Comparison of ENCODE assay signal across 1 cellular context in genomic region chr16:27242868-27243590, GRCh38.
TF ChIP-seq lines count a peak whose summit lies in the region.

No MANE protein-coding gene starts in this region.

TF ChIP-seq in HepG2, 621 proteins besides CTCF, POLR2A, EP300 and RAD21 (continued from another document and continues in another):
- no peak for TF ChIP-seq ZNF318 (CRISPR knock-in tag; IDR thresholded peaks at IDR 0.05)
- no peak for TF ChIP-seq ZNF629 (CRISPR knock-in tag; conservative IDR thresholded peaks at IDR 0.05)
- TF ChIP-seq HOXA3 (CRISPR knock-in tag; IDR thresholded peaks at IDR 0.05) = peak; percentile 25; the same call in 1 of the 2 replicates
- TF ChIP-seq MEIS2 (CRISPR knock-in tag; IDR thresholded peaks at IDR 0.05) = peak; percentile 98
- TF ChIP-seq RORA (CRISPR knock-in tag; IDR thresholded peaks at IDR 0.05) = no peak
- peak; percentile 40; the same call in 1 of the 2 replicates for TF ChIP-seq SP5 (CRISPR knock-in tag; IDR thresholded peaks at IDR 0.05; ENCODE audit: borderline replicate concordance, low read depth)
- no peak for TF ChIP-seq MTA3 (CRISPR knock-in tag; IDR thresholded peaks at IDR 0.05)
- TF ChIP-seq ATM (IDR thresholded peaks at IDR 0.05; ENCODE audit: borderline replicate concordance) = no peak
- TF ChIP-seq SAP130 (CRISPR knock-in tag; IDR thresholded peaks at IDR 0.05; ENCODE audit: low read depth) = peak; percentile 62; the same call in 1 of the 2 replicates
- TF ChIP-seq ARID5B (CRISPR knock-in tag; IDR thresholded peaks at IDR 0.05) = peak; percentile 56
- TF ChIP-seq ZNF597 (CRISPR knock-in tag; IDR thresholded peaks at IDR 0.05) = no peak
- peak; percentile 43; the same call in 1 of the 2 replicates for TF ChIP-seq SOX5 (CRISPR knock-in tag; IDR thresholded peaks at IDR 0.05; ENCODE audit: borderline replicate concordance)
- no peak for TF ChIP-seq ZNF879 (CRISPR knock-in tag; IDR thresholded peaks at IDR 0.05)
- 0 out of 2 replicates have a peak, but pooled peaks have one; percentile 40 for TF ChIP-seq CREB1 (IDR thresholded peaks at IDR 0.05)
- TF ChIP-seq CREB1 (CRISPR knock-in tag; IDR thresholded peaks at IDR 0.05) = no peak
- no peak for TF ChIP-seq CREBL2 (CRISPR knock-in tag; IDR thresholded peaks at IDR 0.05; ENCODE audit: borderline replicate concordance)
- peak; percentile 54; the same call in 1 of the 2 replicates for TF ChIP-seq TGIF2 (CRISPR knock-in tag; IDR thresholded peaks at IDR 0.05)
- TF ChIP-seq PHF8 (CRISPR knock-in tag; IDR thresholded peaks at IDR 0.05) = no peak
- no peak for TF ChIP-seq KAT7 (CRISPR knock-in tag; IDR thresholded peaks at IDR 0.05; ENCODE audit: borderline replicate concordance)
- no peak for TF ChIP-seq FOXA1 (IDR thresholded peaks at IDR 0.05)
- peak; percentile 18 for TF ChIP-seq FOXA1 (CRISPR knock-in tag; IDR thresholded peaks at IDR 0.05)
- TF ChIP-seq REST (IDR thresholded peaks at IDR 0.05; ENCODE audit: borderline replicate concordance in 1 of 2, low read depth in 1 of 2, low read length in 2 of 2) = no peak
- no peak for TF ChIP-seq FLYWCH1 (CRISPR knock-in tag; IDR thresholded peaks at IDR 0.05)
- TF ChIP-seq RXRB (CRISPR knock-in tag; IDR thresholded peaks at IDR 0.05; ENCODE audit: borderline replicate concordance) = peak; percentile 21; the same call in 1 of the 2 replicates
- peak; percentile 37; the same call in 1 of the 2 replicates for TF ChIP-seq SP2 (CRISPR knock-in tag; IDR thresholded peaks at IDR 0.05)
- TF ChIP-seq MEIS1 (CRISPR knock-in tag; IDR thresholded peaks at IDR 0.05; ENCODE audit: borderline replicate concordance) = peak; percentile 99; the same call in 1 of the 2 replicates
- 0 out of 2 replicates have a peak, but pooled peaks have one; percentile 27 for TF ChIP-seq ZSCAN21 (CRISPR knock-in tag; IDR thresholded peaks at IDR 0.05; ENCODE audit: borderline replicate concordance)
- TF ChIP-seq GABPB1 (CRISPR knock-in tag; IDR thresholded peaks at IDR 0.05) = 0 out of 2 replicates have a peak, but pooled peaks have one; percentile 17
- 0 out of 2 replicates have a peak, but pooled peaks have one; percentile 27 for TF ChIP-seq ZNF225 (CRISPR knock-in tag; IDR thresholded peaks at IDR 0.05)
- peak; percentile 85 for TF ChIP-seq ZBTB38 (CRISPR knock-in tag; IDR thresholded peaks at IDR 0.05)
- TF ChIP-seq NFYC (CRISPR knock-in tag; IDR thresholded peaks at IDR 0.05) = peak; percentile 38
- TF ChIP-seq ARID3A (IDR thresholded peaks at IDR 0.05; ENCODE audit: low read depth, low read length) = peak; percentile 33; the same call in 1 of the 2 replicates
- TF ChIP-seq ATF7-NPFF (CRISPR knock-in tag; IDR thresholded peaks at IDR 0.05; ENCODE audit: low read depth) = no peak
- TF ChIP-seq FOSL2 (CRISPR knock-in tag; IDR thresholded peaks at IDR 0.05) = peak; percentile 37; the same call in 1 of the 2 replicates
- no peak for TF ChIP-seq GRHL1 (CRISPR knock-in tag; conservative IDR thresholded peaks at IDR 0.05)
- TF ChIP-seq HHEX (CRISPR knock-in tag; IDR thresholded peaks at IDR 0.05) = 0 out of 2 replicates have a peak, but pooled peaks have one; percentile 15
- no peak for TF ChIP-seq AHR (CRISPR knock-in tag; IDR thresholded peaks at IDR 0.05)
- TF ChIP-seq ELF3 (CRISPR knock-in tag; IDR thresholded peaks at IDR 0.05) = 0 out of 2 replicates have a peak, but pooled peaks have one; percentile 10
- peak; percentile 28; the same call in 1 of the 2 replicates for TF ChIP-seq FOXA3 (CRISPR knock-in tag; IDR thresholded peaks at IDR 0.05)
- TF ChIP-seq FOXO1 (CRISPR knock-in tag; IDR thresholded peaks at IDR 0.05) = no peak
- TF ChIP-seq SSRP1 (CRISPR knock-in tag; IDR thresholded peaks at IDR 0.05) = peak; percentile 40; the same call in 1 of the 2 replicates
- TF ChIP-seq EED (CRISPR knock-in tag; IDR thresholded peaks at IDR 0.05) = no peak
- peak; percentile 45; the same call in 1 of the 2 replicates for TF ChIP-seq ZFP36L1 (CRISPR knock-in tag; IDR thresholded peaks at IDR 0.05)
- peak; percentile 74; the same call in 1 of the 2 replicates for TF ChIP-seq ZBTB21 (CRISPR knock-in tag; IDR thresholded peaks at IDR 0.05)
- no peak for TF ChIP-seq NFE2L1 (CRISPR knock-in tag; IDR thresholded peaks at IDR 0.05; ENCODE audit: borderline replicate concordance)
